Comparison of ENCODE assay signal across 1 cellular context in the genomic region with DNA sequence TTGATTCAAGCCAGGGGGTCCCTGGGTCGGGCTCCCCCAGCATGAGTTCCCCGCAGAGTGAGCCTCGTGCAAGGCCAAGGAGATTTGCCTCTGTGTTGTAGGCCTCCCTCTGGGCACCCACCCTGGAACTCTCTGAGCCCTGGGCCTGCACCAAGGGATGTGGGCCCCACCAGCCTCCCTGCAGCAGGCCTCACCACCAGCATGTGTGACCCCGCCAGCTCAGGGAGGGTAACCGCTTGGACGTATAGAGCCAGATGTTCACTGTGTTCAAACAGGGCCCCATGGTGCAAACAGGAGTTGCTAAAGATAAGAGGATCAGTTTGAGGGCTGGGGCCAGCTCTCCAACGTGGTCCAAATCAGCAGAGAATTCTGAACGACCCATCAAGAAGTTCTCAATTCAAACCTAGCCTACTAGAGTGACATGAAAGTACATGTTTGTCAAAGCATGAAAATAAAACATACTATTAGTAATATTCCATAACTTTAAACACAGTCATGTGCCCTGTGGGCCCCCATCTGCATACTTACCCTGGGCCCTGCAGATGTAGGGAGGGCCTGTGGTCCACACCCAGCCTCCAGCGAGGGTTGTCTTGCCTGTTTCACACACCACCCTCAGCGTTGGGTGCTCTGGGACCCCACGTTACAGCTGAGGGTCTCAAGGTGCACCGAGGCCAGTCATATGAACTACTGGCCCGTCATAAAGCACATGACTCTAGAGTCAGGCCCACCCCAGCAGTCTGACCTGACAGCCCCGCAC.
TF ChIP-seq lines count a peak whose summit lies in the region.

No MANE protein-coding gene starts in this region.

TF ChIP-seq in HepG2, 621 proteins besides CTCF, POLR2A, EP300 and RAD21:
- TF ChIP-seq, protein P1, sequence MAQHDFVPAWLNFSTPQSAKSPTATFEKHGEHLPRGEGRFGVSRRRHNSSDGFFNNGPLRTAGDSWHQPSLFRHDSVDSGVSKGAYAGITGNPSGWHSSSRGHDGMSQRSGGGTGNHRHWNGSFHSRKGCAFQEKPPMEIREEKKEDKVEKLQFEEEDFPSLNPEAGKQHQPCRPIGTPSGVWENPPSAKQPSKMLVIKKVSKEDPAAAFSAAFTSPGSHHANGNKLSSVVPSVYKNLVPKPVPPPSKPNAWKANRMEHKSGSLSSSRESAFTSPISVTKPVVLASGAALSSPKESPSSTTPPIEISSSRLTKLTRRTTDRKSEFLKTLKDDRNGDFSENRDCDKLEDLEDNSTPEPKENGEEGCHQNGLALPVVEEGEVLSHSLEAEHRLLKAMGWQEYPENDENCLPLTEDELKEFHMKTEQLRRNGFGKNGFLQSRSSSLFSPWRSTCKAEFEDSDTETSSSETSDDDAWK (CRISPR knock-in tag; IDR thresholded peaks at IDR 0.05), result no peak
- peak; percentile 23; the same call in 1 of the 2 replicates for TF ChIP-seq ZFX (CRISPR knock-in tag; IDR thresholded peaks at IDR 0.05; ENCODE audit: low read depth)
